ENCODE assay signal across 29 cellular contexts in genomic region chr5:93010037-93010436, GRCh38.
"Had no signal": no experiment of that assay in that cellular context is flagged by ENCODE, and none has a peak within 500 bp of the region (broad histone marks: within the 10 kb centered on the region; RNA-seq: fewer than 3 reads in every experiment).

No MANE protein-coding gene starts in this region.

- H3K4me3 Mint-ChIP-seq: dendritic cell treated with granulocyte-macrophage colony-stimulating factor and Interleukin-4, amounts not matched to agents 40 ng/mL and 50 ng/mL, for 4 days; effector memory CD8-positive, alpha-beta T cell; endodermal cell had no signal

- H3K36me3 ChIP-seq: colonic mucosa, esophagus muscularis mucosa, esophagus squamous epithelium, gastrocnemius medialis, gastroesophageal sphincter, heart left ventricle, heart right ventricle had no signal

- ATAC-seq: effector memory CD8-positive, alpha-beta T cell; esophagus mucosa; foreskin keratinocyte; gastrocnemius medialis; gastroesophageal sphincter; heart left ventricle; heart right ventricle had no signal

- H3K27me3 ChIP-seq: colonic mucosa, dorsolateral prefrontal cortex, esophagus muscularis mucosa, esophagus squamous epithelium, gastrocnemius medialis, gastroesophageal sphincter, heart left ventricle, heart right ventricle, hepatocyte had no signal

- FAIRE-seq: colon, endothelial cell of umbilical vein had no signal

- H3K4me2 ChIP-seq: hepatocyte had no signal

- H3K27me3 Mint-ChIP-seq: dendritic cell treated with granulocyte-macrophage colony-stimulating factor and Interleukin-4, amounts not matched to agents 40 ng/mL and 50 ng/mL, for 4 days; effector memory CD8-positive, alpha-beta T cell had no signal

- H3K4me1 ChIP-seq: colonic mucosa, esophagus muscularis mucosa, esophagus squamous epithelium, foreskin keratinocyte, gastrocnemius medialis, gastroesophageal sphincter, heart left ventricle, heart right ventricle had no signal

- H3K27ac ChIP-seq: colonic mucosa, coronary artery, dorsolateral prefrontal cortex, epithelial cell of prostate, esophagus muscularis mucosa, esophagus squamous epithelium, foreskin keratinocyte, gastrocnemius medialis, gastroesophageal sphincter, heart left ventricle, heart right ventricle, hepatocyte had no signal

- H3K9me3 ChIP-seq: colonic mucosa, esophagus muscularis mucosa, esophagus squamous epithelium, gastrocnemius medialis, gastroesophageal sphincter, heart left ventricle had no signal

- H3K27ac Mint-ChIP-seq: dendritic cell treated with granulocyte-macrophage colony-stimulating factor and Interleukin-4, amounts not matched to agents 40 ng/mL and 50 ng/mL, for 4 days; effector memory CD8-positive, alpha-beta T cell; endodermal cell had no signal

- H3K9me3 Mint-ChIP-seq: dendritic cell treated with granulocyte-macrophage colony-stimulating factor and Interleukin-4, amounts not matched to agents 40 ng/mL and 50 ng/mL, for 4 days had no signal

- DNase-seq: colonic mucosa; cortex of kidney; dermis blood vessel endothelial cell; dorsolateral prefrontal cortex; effector CD4-positive, alpha-beta T cell; effector CD8-positive, alpha-beta T cell; effector memory CD4-positive, alpha-beta T cell; effector memory CD8-positive, alpha-beta T cell; endodermal cell; erythroblast; esophagus squamous epithelium; foreskin fibroblast; foreskin keratinocyte; foreskin melanocyte; gastrocnemius medialis; glutamatergic neuron; head of caudate nucleus; heart left ventricle; heart right ventricle; hippocampal formation had no signal

- H3K79me2 ChIP-seq: hepatocyte had no signal

- H3K4me3 ChIP-seq: colonic mucosa, coronary artery, dorsolateral prefrontal cortex, esophagus muscularis mucosa, esophagus squamous epithelium, gastrocnemius medialis, gastroesophageal sphincter, heart left ventricle, heart right ventricle, hepatocyte had no signal

- H2AFZ ChIP-seq: hepatocyte had no signal
